In genomic region chr1:205429742-205430464, GRCh38 we compare ENCODE assay signal across 11 cellular contexts. TPM values are rescaled to one million over a fixed set of nuclear protein-coding genes. Genes with fewer than 3 reads are reported as not detected.
DNase-seq lines count a peak whose midpoint lies in the region; ATAC-seq, FAIRE-seq and TF ChIP-seq lines count a peak whose summit lies in the region.
"Had no signal": no experiment of that assay in that cellular context is flagged by ENCODE, and none has a peak within 500 bp of the region (broad histone marks: within the 10 kb centered on the region; RNA-seq: fewer than 3 reads in every experiment).

No MANE protein-coding gene starts in this region.

- no peaks in the 10 kb centered on the region for H3K36me3 ChIP-seq in CD4-positive, alpha-beta memory T cell (ENCODE audit: insufficient read depth, low read length)
- no peaks in the 10 kb centered on the region for H3K36me3 ChIP-seq in OCI-LY7 (ENCODE audit: insufficient read depth, low read length)

- no peaks in the 10 kb centered on the region for H3K9me3 ChIP-seq in CD4-positive, alpha-beta memory T cell (ENCODE audit: control insufficient read depth in 1 of 2, low read length in 2 of 2)
- no peaks in the 10 kb centered on the region for H3K9me3 ChIP-seq in OCI-LY7 (ENCODE audit: low read length)

- no peak for FAIRE-seq in GM19239 (lab: Jason Lieb, UNC)
- FAIRE-seq: colon had no signal

- ATAC-seq in HG02885 (IDR thresholded peaks at IDR 0.05; ENCODE audit: poor library complexity, unreplicated experiment) (no peak), GM21576 (IDR thresholded peaks at IDR 0.05; ENCODE audit: unreplicated experiment) (no peak)

- peak overlapping the region; percentile 69 to 91 (median 84) for H3K4me3 Mint-ChIP-seq in CD4-positive, alpha-beta memory T cell
- H3K4me3 Mint-ChIP-seq in neural crest cell = peak overlapping the region; percentile 86

- peak overlapping the region in 3 of 7 donors; percentile 32 to 38 (median 35) for H3K27ac Mint-ChIP-seq in CD4-positive, alpha-beta memory T cell
- H3K27ac Mint-ChIP-seq in neural crest cell (ENCODE audit: unreplicated experiment) = no peak overlapping the region

- TF ChIP-seq CTCF in OCI-LY7 (conservative IDR thresholded peaks at IDR 0.05; ENCODE audit: low read length) = no peak
- TF ChIP-seq CTCF in epithelial cell of proximal tubule (conservative IDR thresholded peaks at IDR 0.05; ENCODE audit: low read depth, low read length) = no peak
- TF ChIP-seq CTCF in neural crest cell (conservative IDR thresholded peaks at IDR 0.05) = no peak

- H3K27me3 Mint-ChIP-seq in CD4-positive, alpha-beta memory T cell = peaks cover 10 to 11% of the 10 kb centered on the region in 2 donors
- peaks cover 3% of the 10 kb centered on the region for H3K27me3 Mint-ChIP-seq in neural crest cell (ENCODE audit: low read depth)

- H3K4me3 ChIP-seq in CD4-positive, alpha-beta memory T cell (ENCODE audit: low read length in 2 of 2) = peak overlapping the region; percentile 41 to 55
- H3K4me3 ChIP-seq in OCI-LY7 (ENCODE audit: low read depth, low read length, poor library complexity, severe bottlenecking) = peak overlapping the region; percentile 60
- H3K4me3 ChIP-seq in epithelial cell of proximal tubule (ENCODE audit: low read depth, low read length) = peak overlapping the region; percentile 55

- no peaks in the 10 kb centered on the region for H3K27me3 ChIP-seq in CD4-positive, alpha-beta memory T cell (ENCODE audit: insufficient read depth, low read length)

- no peak overlapping the region for H3K27ac ChIP-seq in CD4-positive, alpha-beta memory T cell (ENCODE audit: low read depth, low read length)
- H3K27ac ChIP-seq in OCI-LY7 (ENCODE audit: low read depth, low read length, poor library complexity, severe bottlenecking) = peak overlapping the region; percentile 37
- H3K27ac ChIP-seq: HL-60 had no signal

- intact Hi-C loops in CD4-positive, alpha-beta memory T cell (cut with micrococcal nuclease) = loop anchor here (2.0 kb wide), 1 partner anchor 95 kb away; no protein-coding TSS in a partner anchor
- intact Hi-C loops in OCI-LY7 (cut with micrococcal nuclease; ENCODE audit: unreplicated experiment) = loop anchor here (2.0 to 5.0 kb wide), 3 partner anchors 55 to 158 kb away; no protein-coding TSS in a partner anchor

- H2AFZ ChIP-seq in OCI-LY7 (ENCODE audit: low read length) = peak overlapping the region; percentile 90

- H3K4me1 Mint-ChIP-seq in CD4-positive, alpha-beta memory T cell = peaks cover 8 to 17% (median 13%) of the 10 kb centered on the region in 4 donors
- H3K4me1 Mint-ChIP-seq in neural crest cell = peaks cover 21% of the 10 kb centered on the region

- no peaks in the 10 kb centered on the region for H4K20me1 ChIP-seq in OCI-LY7 (ENCODE audit: insufficient read depth, low read length)

- peaks cover 10% of the 10 kb centered on the region for H3K4me1 ChIP-seq in CD4-positive, alpha-beta memory T cell (ENCODE audit: insufficient read depth, low read length)
- peaks cover 29% of the 10 kb centered on the region for H3K4me1 ChIP-seq in OCI-LY7 (ENCODE audit: insufficient read depth, low read length, poor library complexity, severe bottlenecking)

- H3K36me3 Mint-ChIP-seq in CD4-positive, alpha-beta memory T cell = no peaks in the 10 kb centered on the region
- no peaks in the 10 kb centered on the region for H3K36me3 Mint-ChIP-seq in neural crest cell (ENCODE audit: low read depth)

- H3K79me2 ChIP-seq in OCI-LY7 (ENCODE audit: insufficient read depth, low read depth, low read length) = no peaks in the 10 kb centered on the region

- H3K9me3 Mint-ChIP-seq in CD4-positive, alpha-beta memory T cell = no peaks in the 10 kb centered on the region
- no peaks in the 10 kb centered on the region for H3K9me3 Mint-ChIP-seq in neural crest cell

- H3K9me2 ChIP-seq in OCI-LY7 (ENCODE audit: insufficient read depth, low read length) = no peaks in the 10 kb centered on the region

- POLR2A ChIA-PET in CD4-positive, alpha-beta memory T cell (lab: Charles Lee; ENCODE audit: partially characterized antibody) = interaction anchor here (1.6 to 3.4 kb wide), 2 partner anchors 10 to 33 kb away, joined by 9 to 20 read pairs; no protein-coding TSS in a partner anchor
- POLR2A ChIA-PET in OCI-LY7 (lab: Charles Lee) = interaction anchor here (0.5 kb wide), 1 partner anchor 677 kb away, joined by 3 read pairs; no protein-coding TSS in a partner anchor

- CTCF ChIA-PET in CD4-positive, alpha-beta memory T cell (lab: Charles Lee; ENCODE audit: partially characterized antibody) = interaction anchor here (0.7 to 4.1 kb wide), 16 partner anchors 9 to 156 kb away, joined by 3 to 74 read pairs (median 6); partner anchors contain the start of gene BLACAT1
- CTCF ChIA-PET in OCI-LY7 (lab: Charles Lee; ENCODE audit: unreplicated experiment) = interaction anchor here (0.6 to 1.1 kb wide), 5 partner anchors 11 to 145 kb away, joined by 3 to 12 read pairs (median 3); no protein-coding TSS in a partner anchor

- BruUV-seq in OCI-LY7 (replicated peaks; lab: Mats Ljungman, UMichigan) = no TSS peak

- H3K4me2 ChIP-seq in OCI-LY7 (ENCODE audit: low read length) = peak overlapping the region; percentile 79

- no peak for DNase-seq in CD4-positive, alpha-beta memory T cell
- DNase-seq in OCI-LY7 (ENCODE audit: low spot score) (no peak), epithelial cell of proximal tubule (ENCODE audit: low read depth) (no peak), neural crest cell (ENCODE audit: low read depth, low spot score) (no peak), GM19239 (ENCODE audit: insufficient read length, low spot score) (no peak), AG08395 (ENCODE audit: low spot score) (no peak)

RNA-seq across cellular contexts. Expression of gene LEMD1, which starts 8.0 kb away (rescaled TPM):
- total RNA-seq in CD4-positive, alpha-beta memory T cell = 1 to 10 TPM in 1 of 2 experiments, not detected in 1; 1.3 TPM
- not detected for polyA plus RNA-seq in CD4-positive, alpha-beta memory T cell
- total RNA-seq in OCI-LY7 (2014; rRNA removed; shearing (Covaris generic)) = 0.44 and 0.57 TPM in 2 replicates
- total RNA-seq in OCI-LY7 (2022) = 0.63 TPM in 1 of 2 replicates, not detected in the other
- 0.52 TPM in 1 of 2 replicates, not detected in the other for total RNA-seq in epithelial cell of proximal tubule
- total RNA-seq in neural crest cell = 10.2 and 10.7 TPM in 2 replicates
- total RNA-seq: lower leg skin had no signal

RNA-seq across cellular contexts. Expression of gene BLACAT1, which starts 25.9 kb away (rescaled TPM):
- under 1 TPM; 0.42 to 0.44 TPM for total RNA-seq in CD4-positive, alpha-beta memory T cell
- polyA plus RNA-seq in CD4-positive, alpha-beta memory T cell = not detected
- total RNA-seq in OCI-LY7 (2014; rRNA removed; shearing (Covaris generic)) = 0.19 TPM in 1 of 2 replicates, not detected in the other
- total RNA-seq in OCI-LY7 (2022) (0.29 and 0.48 TPM in 2 replicates), epithelial cell of proximal tubule (0.36 and 3.9 TPM in 2 replicates), neural crest cell (3.8 and 3.9 TPM in 2 replicates)
